8 cellular contexts compared by ENCODE assay signal in genomic region chr1:202237052-202237451, GRCh38. TPM values are rescaled to one million over a fixed set of nuclear protein-coding genes. Genes with fewer than 3 reads are reported as not detected.
A peak's percentile ranks its signal among the peaks of the same experiment; 100 is the strongest.
DNase-seq lines count a peak whose midpoint lies in the region; ATAC-seq lines count a peak whose summit lies in the region.

No MANE protein-coding gene starts in this region.

- peak; percentile 56 for DNase-seq in CMK (ENCODE audit: low read depth)
- peak; percentile 58 for DNase-seq in NCI-H2107 treated with DMSO at 0.1 percent for 48 hours (lab: John Stamatoyannopoulos, UW; ENCODE audit: unreplicated experiment)
- DNase-seq in immature natural killer cell: peak in 2 of 3 donors; percentile 27 to 29
- peak; percentile 12 for DNase-seq in stimulated activated naive B cell treated with anti-CD40 and anti-IgM and Interleukin-4, amounts not matched to agents 10 μg/mL and 1 μg/mL and 100 μg/mL, for 72 hours

- ATAC-seq in GM19351 (IDR thresholded peaks at IDR 0.05; ENCODE audit: unreplicated experiment) (peak; percentile 57), HG03521 (IDR thresholded peaks at IDR 0.05; ENCODE audit: unreplicated experiment) (no peak), GM19467 (IDR thresholded peaks at IDR 0.05; ENCODE audit: unreplicated experiment) (no peak)
- ATAC-seq in activated T-helper 17 cell treated with anti-CD3 and anti-CD28 coated beads, Interleukin-2, amount 50 U/mL, for 72 hours (replicated peaks): peak; percentile 66
- peak; percentile 80 to 83 for ATAC-seq in stimulated activated naive B cell treated with anti-CD40 and anti-IgM and Interleukin-4, amounts not matched to agents 10 μg/mL and 1 μg/mL and 100 μg/mL, for 72 hours (replicated peaks)

- no peaks in the 10 kb centered on the region for H3K9me3 Mint-ChIP-seq in activated T-helper 17 cell treated with anti-CD3 and anti-CD28 coated beads, Interleukin-2, amount 50 U/mL, for 72 hours
- H3K9me3 Mint-ChIP-seq in immature natural killer cell: no peaks in the 10 kb centered on the region
- H3K9me3 Mint-ChIP-seq in stimulated activated naive B cell treated with anti-CD40 and anti-IgM and Interleukin-4, amounts not matched to agents 10 μg/mL and 1 μg/mL and 100 μg/mL, for 72 hours: no peaks in the 10 kb centered on the region

- H3K27ac Mint-ChIP-seq in activated T-helper 17 cell treated with anti-CD3 and anti-CD28 coated beads, Interleukin-2, amount 50 U/mL, for 72 hours: no peak overlapping the region
- peak overlapping the region in 2 of 6 donors; percentile 57 to 64 for H3K27ac Mint-ChIP-seq in immature natural killer cell
- H3K27ac Mint-ChIP-seq in stimulated activated naive B cell treated with anti-CD40 and anti-IgM and Interleukin-4, amounts not matched to agents 10 μg/mL and 1 μg/mL and 100 μg/mL, for 72 hours: no peak overlapping the region

- no peaks in the 10 kb centered on the region for H3K36me3 Mint-ChIP-seq in activated T-helper 17 cell treated with anti-CD3 and anti-CD28 coated beads, Interleukin-2, amount 50 U/mL, for 72 hours (ENCODE audit: low read depth)
- H3K36me3 Mint-ChIP-seq in immature natural killer cell: peaks cover 4 to 22% (median 20%) of the 10 kb centered on the region in 3 donors
- no peaks in the 10 kb centered on the region for H3K36me3 Mint-ChIP-seq in stimulated activated naive B cell treated with anti-CD40 and anti-IgM and Interleukin-4, amounts not matched to agents 10 μg/mL and 1 μg/mL and 100 μg/mL, for 72 hours

- no peak overlapping the region for H3K4me3 Mint-ChIP-seq in activated T-helper 17 cell treated with anti-CD3 and anti-CD28 coated beads, Interleukin-2, amount 50 U/mL, for 72 hours
- H3K4me3 Mint-ChIP-seq in immature natural killer cell: no peak overlapping the region
- H3K4me3 Mint-ChIP-seq in stimulated activated naive B cell treated with anti-CD40 and anti-IgM and Interleukin-4, amounts not matched to agents 10 μg/mL and 1 μg/mL and 100 μg/mL, for 72 hours: no peak overlapping the region

- peaks cover 19% of the 10 kb centered on the region for H3K27me3 Mint-ChIP-seq in activated T-helper 17 cell treated with anti-CD3 and anti-CD28 coated beads, Interleukin-2, amount 50 U/mL, for 72 hours
- H3K27me3 Mint-ChIP-seq in immature natural killer cell (ENCODE audit: low read depth in 3 of 3): peaks cover 0 to 7% (median 3%) of the 10 kb centered on the region in 3 donors
- H3K27me3 Mint-ChIP-seq in stimulated activated naive B cell treated with anti-CD40 and anti-IgM and Interleukin-4, amounts not matched to agents 10 μg/mL and 1 μg/mL and 100 μg/mL, for 72 hours: peaks cover 33 to 35% of the 10 kb centered on the region in 2 donors

- H3K4me1 Mint-ChIP-seq in activated T-helper 17 cell treated with anti-CD3 and anti-CD28 coated beads, Interleukin-2, amount 50 U/mL, for 72 hours: peaks cover 4% of the 10 kb centered on the region
- H3K4me1 Mint-ChIP-seq in immature natural killer cell: peaks cover 0 to 6% of the 10 kb centered on the region in 2 donors
- H3K4me1 Mint-ChIP-seq in stimulated activated naive B cell treated with anti-CD40 and anti-IgM and Interleukin-4, amounts not matched to agents 10 μg/mL and 1 μg/mL and 100 μg/mL, for 72 hours: peaks cover 8 to 17% of the 10 kb centered on the region in 2 donors

RNA-seq across cellular contexts. Expression of gene LGR6, which starts 43.5 kb away (rescaled TPM):
- under 1 TPM in 1 of 2 donors, not detected in 1; 0.21 TPM for total RNA-seq in activated T-helper 17 cell treated with anti-CD3 and anti-CD28 coated beads, Interleukin-2, amount 50 U/mL, for 72 hours
- polyA plus RNA-seq in immature natural killer cell: 10 to 100 TPM; 10.9 to 26.8 (median 21.1) TPM

Comparison
In these comparisons a context has a peak if more than half of its experiments do, and no peak if none do; other contexts are left out.
1. ATAC-seq: peak in GM19351 (single experiment), activated T-helper 17 cell treated with anti-CD3 and anti-CD28 coated beads, Interleukin-2, amount 50 U/mL, for 72 hours (single experiment) and stimulated activated naive B cell treated with anti-CD40 and anti-IgM and Interleukin-4, amounts not matched to agents 10 μg/mL and 1 μg/mL and 100 μg/mL, for 72 hours (2 of 2); none in HG03521 (single experiment) and GM19467 (single experiment).
2. Peak in every context shown above with its lines, with median percentiles within 50 percentile points of each other: DNase-seq.